10 cellular contexts compared by ENCODE assay signal in the genomic region with DNA sequence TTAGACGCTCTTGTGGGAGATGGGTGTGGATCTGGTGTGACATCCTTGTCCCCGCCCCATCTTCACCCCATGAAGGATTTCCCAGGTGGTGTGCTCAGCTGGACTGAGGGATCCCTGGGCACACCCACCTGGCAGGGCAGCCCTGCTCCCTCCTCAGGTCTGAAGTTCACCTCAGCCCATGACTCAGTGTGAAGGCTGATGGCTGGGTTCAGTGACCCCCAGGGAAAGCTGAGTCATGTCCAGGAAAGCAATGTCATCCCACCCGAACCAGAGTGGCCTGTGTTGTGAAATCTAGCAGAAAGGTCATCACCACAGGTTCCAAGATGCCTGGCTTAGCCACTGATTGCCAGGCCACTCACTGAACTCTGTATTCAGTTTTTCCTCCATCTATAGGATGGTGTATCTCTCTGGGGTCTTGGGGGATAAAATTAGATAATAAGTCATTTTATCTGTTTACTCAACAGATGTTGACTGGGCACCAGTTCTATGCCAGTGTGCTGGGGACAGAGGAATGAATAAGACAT.
DNase-seq lines count a peak whose midpoint lies in the region; ATAC-seq, FAIRE-seq and TF ChIP-seq lines count a peak whose summit lies in the region.
"Had no signal": no experiment of that assay in that cellular context is flagged by ENCODE, and none has a peak within 500 bp of the region (broad histone marks: within the 10 kb centered on the region; RNA-seq: fewer than 3 reads in every experiment).

No MANE protein-coding gene starts in this region.

- H3K27me3 ChIP-seq in bronchial epithelial cell (ENCODE audit: control insufficient read depth, insufficient read depth, low read length) (no peaks in the 10 kb centered on the region), right lobe of liver (no peaks in the 10 kb centered on the region)

- 7% methylated on average over 2 of the region's 3 CpGs for whole genome bisulfite sequencing in right lobe of liver (ENCODE audit: insufficient coverage, low coverage, low lambda C conversion rate, missing lambda C conversion rate)

- FAIRE-seq in HTR-8/SVneo (lab: Jason Lieb, UNC): no peak
- FAIRE-seq in bronchial epithelial cell (lab: Jason Lieb, UNC): peak; percentile 23

- H3K27ac ChIP-seq in right lobe of liver: peak overlapping the region in 1 of 3 donors; percentile 72

- H3K4me3 ChIP-seq in bronchial epithelial cell (ENCODE audit: low read depth, low read length): no peak overlapping the region
- H3K4me3 ChIP-seq in right lobe of liver: no peak overlapping the region

- H3K9me3 ChIP-seq in right lobe of liver: no peaks in the 10 kb centered on the region

- no peak for TF ChIP-seq POLR2A in right lobe of liver (IDR thresholded peaks at IDR 0.05)

- intact Hi-C loops in right lobe of liver (cut with DNase I): no loop called here

- H3K4me1 ChIP-seq in right lobe of liver: peaks cover 0 to 53% (median 22%) of the 10 kb centered on the region in 4 donors

- DNase-seq in AG08395 (ENCODE audit: low spot score): peak; percentile 65
- DNase-seq in HTR-8/SVneo (ENCODE audit: insufficient read length, low spot score): peak; percentile 49
- DNase-seq in bronchial epithelial cell (ENCODE audit: low read depth): peak; percentile 86
- peak; percentile 81 to 88 (median 88) for DNase-seq in right lobe of liver
- DNase-seq in GDM1 (lab: John Stamatoyannopoulos, UW): no peak
- no peak for DNase-seq in stimulated activated naive CD4-positive, alpha-beta T cell treated with Interleukin-2 at 50 U/mL for 16 hours (lab: John Stamatoyannopoulos, UW)
- DNase-seq: CD4-positive, CD25-positive, alpha-beta regulatory T cell; NCI-H2029 had no signal

- TF ChIP-seq CTCF in bronchial epithelial cell (IDR thresholded peaks at IDR 0.05; ENCODE audit: insufficient read depth, low read length, severe bottlenecking) (no peak), right lobe of liver (IDR thresholded peaks at IDR 0.05) (no peak)

- no peaks in the 10 kb centered on the region for H3K36me3 ChIP-seq in bronchial epithelial cell (ENCODE audit: control insufficient read depth, insufficient read depth, low read length)
- no peaks in the 10 kb centered on the region for H3K36me3 ChIP-seq in right lobe of liver

- ATAC-seq in right lobe of liver (peak; percentile 71 to 85 (median 77)), GM21528 (IDR thresholded peaks at IDR 0.05; ENCODE audit: low FRiP score, unreplicated experiment) (no peak), HG02973 (IDR thresholded peaks at IDR 0.05; ENCODE audit: unreplicated experiment) (no peak)

Comparison
In these comparisons a context has a peak if more than half of its experiments do, and no peak if none do; other contexts are left out.
1. DNase-seq: peak in AG08395 (single experiment), HTR-8/SVneo (single experiment), bronchial epithelial cell (single experiment) and right lobe of liver (3 of 3); none in GDM1 (single experiment) and stimulated activated naive CD4-positive, alpha-beta T cell treated with Interleukin-2 at 50 U/mL for 16 hours (single experiment).
2. ATAC-seq: peak in right lobe of liver (4 of 4); none in GM21528 (single experiment) and HG02973 (single experiment).